In the genomic region with DNA sequence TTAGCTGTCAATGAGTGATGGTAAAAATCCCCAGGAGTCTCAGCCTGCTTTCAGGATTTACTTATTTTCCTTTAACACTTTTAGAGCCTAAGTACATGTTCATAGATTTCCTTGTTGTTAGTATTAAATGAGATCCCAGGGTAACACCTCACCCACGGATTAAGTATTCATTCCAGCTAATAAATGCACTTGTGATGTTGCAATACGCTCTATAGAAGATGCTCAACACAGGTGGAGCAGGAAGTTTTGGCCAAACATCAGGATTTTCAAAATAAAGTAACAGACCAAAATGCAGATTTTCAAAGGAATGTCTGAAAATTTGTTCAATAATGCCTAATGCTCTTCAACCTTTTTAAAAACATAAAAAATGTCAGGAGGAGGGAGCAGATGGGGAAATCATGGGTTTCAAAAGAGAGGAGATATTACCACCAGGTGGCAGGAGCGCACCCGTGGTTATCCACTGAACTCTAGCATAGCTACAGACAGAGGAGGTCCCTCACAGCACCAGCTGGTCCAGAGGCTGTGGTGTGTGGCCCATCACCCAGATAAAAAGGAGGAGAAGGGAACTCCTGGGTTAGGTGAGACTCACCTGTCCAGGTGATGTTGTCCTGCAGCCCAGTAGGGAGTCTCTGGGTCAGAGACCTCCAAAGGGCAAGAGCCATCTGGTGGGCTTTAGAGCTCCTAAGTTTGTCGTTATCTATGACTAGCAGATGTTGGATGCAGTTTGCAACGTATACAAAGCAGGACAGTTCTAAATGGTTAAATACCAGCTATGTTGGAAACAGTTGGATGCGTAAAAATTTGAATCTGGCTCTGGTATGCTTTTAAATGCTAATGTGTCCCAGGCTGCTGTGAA, we compare ENCODE assay signal across 8 cellular contexts.
DNase-seq lines count a peak whose midpoint lies in the region; ATAC-seq and TF ChIP-seq lines count a peak whose summit lies in the region.

No MANE protein-coding gene starts in this region.

- H3K27ac ChIP-seq in spleen = no peak overlapping the region

- intact Hi-C loops in spleen (cut with DNase I; ENCODE audit: low total_unique reads) = no loop called here

- H3K4me1 ChIP-seq in spleen = no peaks in the 10 kb centered on the region

- 45 to 50% (median 49%) methylated on average over 7 of the region's 7 CpGs for WGBS in spleen, 5 donors

- no peak for TF ChIP-seq POLR2A in spleen (IDR thresholded peaks at IDR 0.05)

- peak; percentile 72 for DNase-seq in DMS53 (lab: John Stamatoyannopoulos, UW)
- peak; percentile 62 for DNase-seq in HT1080 (ENCODE audit: low read depth)
- peak; percentile 64 for DNase-seq in SK-N-DZ (ENCODE audit: low spot score)
- DNase-seq in anterior cingulate cortex (lab: John Stamatoyannopoulos, UW) = peak in 44 of 58 donors; percentile 2 to 66 (median 21)
- peak in 38 of 51 donors; percentile 2 to 62 (median 32) for DNase-seq in hypothalamus (lab: John Stamatoyannopoulos, UW)
- DNase-seq in spleen = no peak
- no peak for DNase-seq in occipital lobe (lab: John Stamatoyannopoulos, UW)

- no peaks in the 10 kb centered on the region for H3K36me3 ChIP-seq in spleen

- peaks cover 0 to 8% (median 0%) of the 10 kb centered on the region in 7 donors for H3K27me3 ChIP-seq in spleen (replicated peaks in 1 of 7)

- H3K9me3 ChIP-seq in spleen = no peaks in the 10 kb centered on the region

- no peak overlapping the region for H3K4me3 ChIP-seq in spleen

- peak; percentile 88 for ATAC-seq in GM19468 (IDR thresholded peaks at IDR 0.05; ENCODE audit: extremely low read depth, unreplicated experiment)

- TF ChIP-seq CTCF in spleen (IDR thresholded peaks at IDR 0.05 in 8 of 11, conservative IDR thresholded peaks at IDR 0.05 in 3 of 11) = peak in 8 of 11 experiments; percentile 17 to 63 (median 50)

Comparison
In these comparisons a context has a peak if more than half of its experiments do, and no peak if none do; other contexts are left out.
1. DNase-seq: peak in DMS53 (single experiment), HT1080 (single experiment), SK-N-DZ (single experiment), anterior cingulate cortex (44 of 58) and hypothalamus (38 of 51); none in spleen (single experiment) and occipital lobe (single experiment).